ENCODE assay signal across 1 cellular context in genomic region chr11:56706486-56706885, GRCh38.
TF ChIP-seq lines count a peak whose summit lies in the region.

No MANE protein-coding gene starts in this region.

TF ChIP-seq in H1, 55 proteins besides CTCF, POLR2A, EP300 and RAD21:
- no peak for TF ChIP-seq EGR1 (IDR thresholded peaks at IDR 0.05; ENCODE audit: borderline replicate concordance, low read depth, low read length)
- TF ChIP-seq, protein P1, sequence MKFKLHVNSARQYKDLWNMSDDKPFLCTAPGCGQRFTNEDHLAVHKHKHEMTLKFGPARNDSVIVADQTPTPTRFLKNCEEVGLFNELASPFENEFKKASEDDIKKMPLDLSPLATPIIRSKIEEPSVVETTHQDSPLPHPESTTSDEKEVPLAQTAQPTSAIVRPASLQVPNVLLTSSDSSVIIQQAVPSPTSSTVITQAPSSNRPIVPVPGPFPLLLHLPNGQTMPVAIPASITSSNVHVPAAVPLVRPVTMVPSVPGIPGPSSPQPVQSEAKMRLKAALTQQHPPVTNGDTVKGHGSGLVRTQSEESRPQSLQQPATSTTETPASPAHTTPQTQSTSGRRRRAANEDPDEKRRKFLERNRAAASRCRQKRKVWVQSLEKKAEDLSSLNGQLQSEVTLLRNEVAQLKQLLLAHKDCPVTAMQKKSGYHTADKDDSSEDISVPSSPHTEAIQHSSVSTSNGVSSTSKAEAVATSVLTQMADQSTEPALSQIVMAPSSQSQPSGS (IDR thresholded peaks at IDR 0.05; ENCODE audit: low read length): no peak
- TF ChIP-seq CTBP2 (IDR thresholded peaks at IDR 0.05; ENCODE audit: borderline replicate concordance, insufficient read depth, insufficient read length, low read length): no peak
- no peak for TF ChIP-seq JUN (IDR thresholded peaks at IDR 0.05; ENCODE audit: low read depth, low read length)
- TF ChIP-seq BCL11A (IDR thresholded peaks at IDR 0.05; ENCODE audit: low read depth in 2 of 2, low read length in 2 of 2): no peak
- no peak for TF ChIP-seq TEAD4 (IDR thresholded peaks at IDR 0.05; ENCODE audit: low read depth, low read length)
- TF ChIP-seq ZNF274 (IDR thresholded peaks at IDR 0.05; ENCODE audit: borderline replicate concordance, extremely low read depth, low read length): no peak
- TF ChIP-seq TCF12 (IDR thresholded peaks at IDR 0.05; ENCODE audit: low read depth, low read length): no peak
- TF ChIP-seq SP1 (IDR thresholded peaks at IDR 0.05; ENCODE audit: low read depth, low read length): no peak
- no peak for TF ChIP-seq SIX5 (IDR thresholded peaks at IDR 0.05; ENCODE audit: low read depth, low read length)
- no peak for TF ChIP-seq GTF2F1 (IDR thresholded peaks at IDR 0.05; ENCODE audit: borderline replicate concordance, low read depth, low read length)
- TF ChIP-seq RXRA (IDR thresholded peaks at IDR 0.05; ENCODE audit: insufficient read depth, low read depth, low read length): no peak
